Comparison of ENCODE assay signal across 26 cellular contexts in genomic region chr9:131469951-131470350, GRCh38. TPM values are rescaled to one million over a fixed set of nuclear protein-coding genes. Genes with fewer than 3 reads are reported as not detected.
DNase-seq lines count a peak whose midpoint lies in the region; ATAC-seq, FAIRE-seq and TF ChIP-seq lines count a peak whose summit lies in the region.
"Had no signal": no experiment of that assay in that cellular context is flagged by ENCODE, and none has a peak within 500 bp of the region (broad histone marks: within the 10 kb centered on the region; RNA-seq: fewer than 3 reads in every experiment).

No MANE protein-coding gene starts in this region.

- H3K4me1 ChIP-seq in HepG2 (ENCODE audit: insufficient read depth, low read length) (peaks cover 15% of the 10 kb centered on the region), upper lobe of right lung (no peaks in the 10 kb centered on the region), testis (no peaks in the 10 kb centered on the region)
- H3K4me1 ChIP-seq: foreskin keratinocyte, pancreas, tibial nerve had no signal

- TF ChIP-seq EP300 in HepG2 (IDR thresholded peaks at IDR 0.05; ENCODE audit: low read depth in 2 of 2, low read length in 2 of 2) (no peak), HepG2 (CRISPR knock-in tag; IDR thresholded peaks at IDR 0.05; ENCODE audit: borderline replicate concordance) (no peak)

- no peak overlapping the region for H3K9ac ChIP-seq in HepG2 (ENCODE audit: insufficient read depth, low read depth, low read length)

- 97% methylated on average over 16 of the region's 16 CpGs for WGBS in HepG2 (ENCODE audit: low lambda C conversion rate)
- WGBS in testis, 2 donors = 92 to 93% methylated on average over 16 of the region's 16 CpGs

- FAIRE-seq in HepG2 (lab: Jason Lieb, UNC) = no peak
- FAIRE-seq: pancreas had no signal

- DNase-seq in cardiac septum (ENCODE audit: low spot score) = peak; percentile 54
- no peak for DNase-seq in left ventricle myocardium superior
- no peak for DNase-seq in HepG2 (ENCODE audit: low spot score)
- DNase-seq in upper lobe of right lung = peak; percentile 37
- no peak for DNase-seq in testis
- DNase-seq: activated naive CD4-positive, alpha-beta T cell treated with anti-CD3 and anti-CD28 coated beads, Interleukin-2, amount 50 U/mL, for 16 hours; CD8-positive, alpha-beta T cell; DMS153; effector CD8-positive, alpha-beta T cell; foreskin keratinocyte; HFFc6; KBM-7; left cardiac atrium; mesenchymal stem cell; MG63; NCI-H2081; NCI-H226; right cardiac atrium; stimulated activated CD4-positive, alpha-beta T cell treated with anti-CD3 and anti-CD28 coated beads, Interleukin-12 subunit alpha, Interleukin-12 subunit beta, amount 100 ng/mL, for 4 hours; stimulated activated CD4-positive, alpha-beta T cell treated with anti-CD3 and anti-CD28 coated beads, Interleukin-4, amount 100 ng/mL, for 4 hours; stimulated activated naive CD8-positive, alpha-beta T cell treated with anti-CD3 and anti-CD28 coated beads, Interleukin-15, amount 100 ng/mL, for 72 hours had no signal

- no peak overlapping the region for H2AFZ ChIP-seq in HepG2 (ENCODE audit: low read length)

- H3K36me3 ChIP-seq in HepG2 (replicated peaks in 1 of 2; ENCODE audit: control insufficient read depth in 1 of 2, insufficient read depth in 2 of 2, low read length in 2 of 2) (peaks cover 47 to 86% of the 10 kb centered on the region in 2 experiments), upper lobe of right lung (peaks cover 100% of the 10 kb centered on the region), testis (ENCODE audit: low read depth, missing control alignments) (no peaks in the 10 kb centered on the region)

- H3K9me3 ChIP-seq in HepG2 (ENCODE audit: low read length) (no peaks in the 10 kb centered on the region), upper lobe of right lung (no peaks in the 10 kb centered on the region), testis (no peaks in the 10 kb centered on the region)
- H3K9me3 ChIP-seq: MG63, pancreas, tibial nerve had no signal

- ATAC-seq in left ventricle myocardium superior = no peak
- ATAC-seq in HepG2 = no peak
- ATAC-seq in upper lobe of right lung = no peak
- no peak for ATAC-seq in GM21390 (IDR thresholded peaks at IDR 0.05; ENCODE audit: unreplicated experiment)
- ATAC-seq: CD8-positive, alpha-beta T cell; esophagus mucosa; foreskin keratinocyte; left cardiac atrium; stimulated activated naive CD8-positive, alpha-beta T cell treated with anti-CD3 and anti-CD28 coated beads, Interleukin-15, amount 100 ng/mL, for 72 hours had no signal

- POLR2A ChIA-PET in HepG2 (lab: Yijun Ruan, JAX) = no interaction called here

- H3K4me3 ChIP-seq in HepG2 (replicated peaks in 1 of 3; ENCODE audit: insufficient read depth in 1 of 3, low read depth in 2 of 3, low read length in 3 of 3) = no peak overlapping the region
- H3K4me3 ChIP-seq in upper lobe of right lung = no peak overlapping the region
- H3K4me3 ChIP-seq in testis = no peak overlapping the region
- H3K4me3 ChIP-seq: MG63, pancreas, tibial nerve had no signal

- CTCF ChIA-PET in HepG2 (lab: Yijun Ruan, JAX; ENCODE audit: low intra/inter-chr PET ratio, low total read pairs) = no interaction called here

- TF ChIP-seq RAD21 in HepG2 (CRISPR knock-in tag; IDR thresholded peaks at IDR 0.05) = no peak

- H3K27me3 ChIP-seq in HepG2 (ENCODE audit: control insufficient read depth in 1 of 2, insufficient read depth in 2 of 2, low read length in 2 of 2) (no peaks in the 10 kb centered on the region), upper lobe of right lung (no peaks in the 10 kb centered on the region), testis (no peaks in the 10 kb centered on the region)
- H3K27me3 ChIP-seq: foreskin keratinocyte, MG63, pancreas, tibial nerve had no signal

- intact Hi-C loops in cardiac septum (cut with DNase I) = loop anchor here (10.0 kb wide), 1 partner anchor 285 kb away; no protein-coding TSS in a partner anchor
- intact Hi-C loops in left ventricle myocardium superior (cut with micrococcal nuclease) = no loop called here
- intact Hi-C loops in HepG2 (cut with micrococcal nuclease; ENCODE audit: unreplicated experiment) = no loop called here
- intact Hi-C loops in upper lobe of right lung (cut with DNase I) = loop anchor here (10.0 kb wide), 1 partner anchor 125 kb away; no protein-coding TSS in a partner anchor
- intact Hi-C loops in testis (cut with DNase I; ENCODE audit: low total_unique reads) = no loop called here

- H3K27ac ChIP-seq in VCaP (peak overlapping the region; percentile 64), HepG2 (ENCODE audit: extremely low read length, insufficient read depth, low read length) (no peak overlapping the region), upper lobe of right lung (no peak overlapping the region), testis (no peak overlapping the region)
- H3K27ac ChIP-seq: foreskin keratinocyte, pancreas, tibial nerve had no signal

- TF ChIP-seq CTCF in VCaP (conservative IDR thresholded peaks at IDR 0.05) = no peak
- no peak for TF ChIP-seq CTCF in HepG2 (CRISPR knock-in tag; IDR thresholded peaks at IDR 0.05)
- TF ChIP-seq CTCF in upper lobe of right lung (IDR thresholded peaks at IDR 0.05) = no peak
- TF ChIP-seq CTCF in testis (IDR thresholded peaks at IDR 0.05) = no peak

- H3K4me2 ChIP-seq in HepG2 (ENCODE audit: low read depth, low read length) = no peak overlapping the region

- in situ Hi-C loops in HepG2 (cut with HindIII; ENCODE audit: extremely low pct_ligation_motif_present, low pct_unique_long_range_greater_than_20kb) = no loop called here

- no TSS peak for BruUV-seq in HepG2 (replicated peaks; lab: Mats Ljungman, UMichigan)

- H3K79me2 ChIP-seq in HepG2 (ENCODE audit: insufficient read depth, low read length) = no peaks in the 10 kb centered on the region

- peaks cover 30% of the 10 kb centered on the region for H4K20me1 ChIP-seq in HepG2 (ENCODE audit: insufficient read depth, low read length)

- TF ChIP-seq POLR2A in HepG2 (IDR thresholded peaks at IDR 0.05; ENCODE audit: insufficient read depth in 1 of 2, low read depth in 2 of 2, low read length in 2 of 2) = no peak
- TF ChIP-seq POLR2A in testis (IDR thresholded peaks at IDR 0.05) = no peak

TF ChIP-seq in HepG2, 621 proteins besides CTCF, POLR2A, EP300 and RAD21:
- peak; percentile 59 for TF ChIP-seq RBM22 (optimal IDR thresholded peaks at IDR 0.05; ENCODE audit: low read length)
- no peak for TF ChIP-seq MED8 (CRISPR knock-in tag; IDR thresholded peaks at IDR 0.05; ENCODE audit: insufficient replicate concordance)
TF ChIP-seq in HepG2: peak in this region for 1.

RNA-seq across cellular contexts. Expression of gene POMT1, which starts 32.8 kb away (rescaled TPM):
- 24.6 TPM for total RNA-seq in cardiac septum
- total RNA-seq in left ventricle myocardium superior = 19.9 TPM
- total RNA-seq in HepG2 (2016; rRNA removed; fragmentation: Illumina TruSeq; extraction: Trizol) = 6.3 and 21.6 TPM in 2 replicates
- 5.0 and 6.5 TPM in 2 replicates for total RNA-seq in HepG2 (2016; cell fraction: cytosol; rRNA removed; fragmentation: Illumina TruSeq; extraction: Trizol; ENCODE audit: low read depth)
- total RNA-seq in HepG2 (2016; cell fraction: insoluble cytoplasmic fraction; rRNA removed; fragmentation: Illumina TruSeq; extraction: Trizol) = 5.8 and 22.8 TPM in 2 replicates
- 5.6 and 5.9 TPM in 2 replicates for total RNA-seq in HepG2 (2016; cell fraction: membrane; rRNA removed; fragmentation: Illumina TruSeq; extraction: Trizol)
- total RNA-seq in HepG2 (2016; cell fraction: nucleus; rRNA removed; fragmentation: Illumina TruSeq; extraction: Trizol) = 28.2 and 33.1 TPM in 2 replicates
- 22.7 and 27.1 TPM in 2 replicates for polyA plus RNA-seq in HepG2 (2011; rRNA removed)
- 9.8 and 11.4 TPM in 2 replicates for polyA plus RNA-seq in HepG2 (2011; cell fraction: cytosol; rRNA removed)
- polyA plus RNA-seq in HepG2 (2011; cell fraction: nucleus; rRNA removed) = 211 and 287 TPM in 2 replicates
- polyA plus RNA-seq in HepG2 (2012) = 17.9 and 24.4 TPM in 2 replicates
- polyA plus RNA-seq in HepG2 (2016; cell fraction: cytosol; fragmentation: Illumina TruSeq; extraction: Trizol; ENCODE audit: low read depth) = 1.9 and 2.4 TPM in 2 replicates
- 5.5 and 6.3 TPM in 2 replicates for polyA plus RNA-seq in HepG2 (2016; cell fraction: insoluble cytoplasmic fraction; fragmentation: Illumina TruSeq; extraction: Trizol; ENCODE audit: low read depth)
- polyA plus RNA-seq in HepG2 (2016; cell fraction: membrane; fragmentation: Illumina TruSeq; extraction: Trizol; ENCODE audit: low read depth) = 2.9 and 3.8 TPM in 2 replicates
- polyA plus RNA-seq in HepG2 (2016; cell fraction: nucleus; fragmentation: Illumina TruSeq; extraction: Trizol; ENCODE audit: insufficient read depth, low read depth) = 70.0 and 76.8 TPM in 2 replicates
- 18.6 and 32.0 TPM in 2 replicates for polyA minus RNA-seq in HepG2 (2011; rRNA and poly(A)+ RNA removed; ENCODE audit: low replicate concordance)
- 4.6 and 4.7 TPM in 2 replicates for polyA minus RNA-seq in HepG2 (2011; cell fraction: cytosol; rRNA and poly(A)+ RNA removed)
- polyA minus RNA-seq in HepG2 (2011; cell fraction: nucleus; rRNA and poly(A)+ RNA removed) = 15.3 and 23.9 TPM in 2 replicates
- 25.2 TPM for total RNA-seq in upper lobe of right lung
- total RNA-seq in testis = 100 to 1,000 TPM in 1 of 2 donors, 10 to 100 TPM in 1; 99.7 to 117 TPM
- polyA plus RNA-seq in testis (ENCODE audit: insufficient read depth, low read depth, low replicate concordance) = 118 TPM

Comparison
In these comparisons a context has a peak if more than half of its experiments do, and no peak if none do; other contexts are left out.
1. DNase-seq: peak in cardiac septum (single experiment) and upper lobe of right lung (single experiment); none in left ventricle myocardium superior (single experiment), HepG2 (single experiment) and testis (single experiment).
2. intact Hi-C loops: an anchor here in cardiac septum (10.0 kb wide) and upper lobe of right lung (10.0 kb wide); none called in left ventricle myocardium superior, HepG2 and testis.